Comparison of ENCODE assay signal across 33 cellular contexts in genomic region chr6:75676377-75676776, GRCh38.
"Had no signal": no experiment of that assay in that cellular context is flagged by ENCODE, and none has a peak within 500 bp of the region (broad histone marks: within the 10 kb centered on the region; RNA-seq: fewer than 3 reads in every experiment).

No MANE protein-coding gene starts in this region.

- FAIRE-seq: astrocyte, TTC549 had no signal

- H3K27ac ChIP-seq: adrenal gland, body of pancreas, brain microvascular endothelial cell, breast epithelium, VCaP had no signal

- H3K4me3 ChIP-seq: adrenal gland, body of pancreas, breast epithelium had no signal

- DNase-seq: activated B cell treated with CpG ODN at 0.5 μM for 24 hours; activated CD4-positive, alpha-beta memory T cell treated with anti-CD3 and anti-CD28 coated beads for 36 hours; activated CD4-positive, alpha-beta T cell treated with anti-CD3 and anti-CD28 coated beads for 4 hours; activated CD4-positive, alpha-beta T cell treated with anti-CD3 and anti-CD28 coated beads, Interleukin-2, amount 10 ng/mL, durations not matched to agents 24 days and 14 days; activated CD4-positive, alpha-beta T cell treated with anti-CD3 and anti-CD28 coated beads, Interleukin-2, amount 50 U/mL, for 1 hour; activated CD4-positive, alpha-beta T cell treated with anti-CD3 and anti-CD28 coated beads, Interleukin-2, amount 50 U/mL, for 4 hours; activated CD4-positive, CD25-positive, alpha-beta regulatory T cell treated with anti-CD3 and anti-CD28 coated beads, Interleukin-2, amount 50 U/mL, for 72 hours; activated CD8-positive, alpha-beta memory T cell treated with anti-CD3 and anti-CD28 coated beads, Interleukin-2, amount 50 U/mL, for 4 hours; activated CD8-positive, alpha-beta T cell treated with anti-CD3 and anti-CD28 coated beads for 36 hours; activated effector memory CD4-positive, alpha-beta T cell treated with anti-CD3 and anti-CD28 coated beads, Interleukin-2, amount 50 U/mL, for 16 hours; activated gamma-delta T cell treated with Interleukin-2 at 50 U/mL for 16 hours; activated naive CD4-positive, alpha-beta T cell; activated naive CD4-positive, alpha-beta T cell treated with anti-CD3 and anti-CD28 coated beads for 36 hours; activated naive CD4-positive, alpha-beta T cell treated with anti-CD3 and anti-CD28 coated beads, Interleukin-2, amount 50 U/mL, for 16 hours; activated naive CD8-positive, alpha-beta T cell treated with anti-CD3 and anti-CD28 coated beads for 36 hours; activated T-cell treated with anti-CD3 and anti-CD28 coated beads for 4 hours; activated T-cell treated with anti-CD3 and anti-CD28 coated beads, Interleukin-2, amount 50 U/mL, for 1 hour; activated T-cell treated with anti-CD3 and anti-CD28 coated beads, Interleukin-2, amount 50 U/mL, for 4 hours; activated T-cell treated with anti-CD3 and anti-CD28 coated beads, Interleukin-2, amount 50 U/mL, for 72 hours; adrenal gland; amniotic stem cell; aorta; body of pancreas; brain microvascular endothelial cell; central memory CD4-positive, alpha-beta T cell; T-helper 2 cell; T-helper 9 cell had no signal

- H3K27me3 ChIP-seq: adrenal gland, body of pancreas, brain microvascular endothelial cell, breast epithelium had no signal

- H3K4me1 ChIP-seq: adrenal gland, body of pancreas, breast epithelium had no signal

- H3K9me3 ChIP-seq: adrenal gland, body of pancreas, breast epithelium had no signal

- ATAC-seq: activated CD8-positive, alpha-beta T cell treated with anti-CD3 and anti-CD28 coated beads for 36 hours; activated naive CD4-positive, alpha-beta T cell treated with anti-CD3 and anti-CD28 coated beads, Interleukin-2, amount 50 U/mL, for 72 hours; activated T-cell treated with anti-CD3 and anti-CD28 coated beads, Interleukin-2, amount 50 U/mL, for 4 hours; activated T-cell treated with anti-CD3 and anti-CD28 coated beads, Interleukin-2, amount 50 U/mL, for 72 hours; activated T-helper 17 cell treated with anti-CD3 and anti-CD28 coated beads, Interleukin-2, amount 50 U/mL, for 72 hours; body of pancreas had no signal
